ENCODE assay signal across 30 cellular contexts in the genomic region with DNA sequence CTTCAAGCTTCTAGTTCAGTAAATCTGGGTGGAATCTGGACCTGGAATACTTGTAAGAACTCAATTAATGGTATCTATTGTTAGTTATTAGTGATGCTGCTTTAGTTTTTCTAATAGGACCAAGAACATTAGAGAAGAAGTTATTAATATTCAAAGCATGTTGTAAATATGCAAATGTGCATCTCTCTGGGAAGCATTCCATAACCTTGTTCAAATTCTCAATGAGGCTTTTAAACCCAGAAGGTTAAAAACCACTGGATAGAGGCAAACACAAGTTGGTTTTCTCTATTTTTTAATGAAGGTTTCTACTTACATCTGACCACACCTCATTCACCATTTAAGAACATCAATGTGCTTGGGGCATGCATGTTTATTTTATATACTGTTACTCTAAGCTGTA.
"Had no signal": no experiment of that assay in that cellular context is flagged by ENCODE, and none has a peak within 500 bp of the region (broad histone marks: within the 10 kb centered on the region; RNA-seq: fewer than 3 reads in every experiment).

No MANE protein-coding gene starts in this region.

- DNase-seq: activated B cell treated with CpG ODN at 0.5 μM for 24 hours; activated CD4-positive, alpha-beta memory T cell treated with anti-CD3 and anti-CD28 coated beads for 36 hours; activated CD4-positive, alpha-beta T cell treated with anti-CD3 and anti-CD28 coated beads for 4 hours; activated CD4-positive, alpha-beta T cell treated with anti-CD3 and anti-CD28 coated beads, Interleukin-2, amount 10 ng/mL, durations not matched to agents 24 days and 14 days; activated CD4-positive, alpha-beta T cell treated with anti-CD3 and anti-CD28 coated beads, Interleukin-2, amount 50 U/mL, for 1 hour; activated CD4-positive, alpha-beta T cell treated with anti-CD3 and anti-CD28 coated beads, Interleukin-2, amount 50 U/mL, for 4 hours; activated CD4-positive, CD25-positive, alpha-beta regulatory T cell treated with anti-CD3 and anti-CD28 coated beads, Interleukin-2, amount 50 U/mL, for 72 hours; activated CD8-positive, alpha-beta memory T cell treated with anti-CD3 and anti-CD28 coated beads, Interleukin-2, amount 50 U/mL, for 4 hours; activated CD8-positive, alpha-beta T cell treated with anti-CD3 and anti-CD28 coated beads for 36 hours; activated effector memory CD4-positive, alpha-beta T cell treated with anti-CD3 and anti-CD28 coated beads, Interleukin-2, amount 50 U/mL, for 16 hours; activated gamma-delta T cell treated with Interleukin-2 at 50 U/mL for 16 hours; activated naive CD4-positive, alpha-beta T cell; activated naive CD4-positive, alpha-beta T cell treated with anti-CD3 and anti-CD28 coated beads for 36 hours; activated naive CD4-positive, alpha-beta T cell treated with anti-CD3 and anti-CD28 coated beads, Interleukin-2, amount 50 U/mL, for 16 hours; activated naive CD8-positive, alpha-beta T cell treated with anti-CD3 and anti-CD28 coated beads for 36 hours; activated T-cell treated with anti-CD3 and anti-CD28 coated beads for 4 hours; activated T-cell treated with anti-CD3 and anti-CD28 coated beads, Interleukin-2, amount 50 U/mL, for 1 hour; activated T-cell treated with anti-CD3 and anti-CD28 coated beads, Interleukin-2, amount 50 U/mL, for 4 hours; activated T-cell treated with anti-CD3 and anti-CD28 coated beads, Interleukin-2, amount 50 U/mL, for 72 hours; adrenal gland; amniotic stem cell; aorta; body of pancreas; brain microvascular endothelial cell; central memory CD4-positive, alpha-beta T cell; T-helper 1 cell; T-helper 2 cell; T-helper 9 cell had no signal

- ATAC-seq: activated CD8-positive, alpha-beta T cell treated with anti-CD3 and anti-CD28 coated beads for 36 hours; activated naive CD4-positive, alpha-beta T cell treated with anti-CD3 and anti-CD28 coated beads, Interleukin-2, amount 50 U/mL, for 72 hours; activated T-cell treated with anti-CD3 and anti-CD28 coated beads, Interleukin-2, amount 50 U/mL, for 4 hours; activated T-cell treated with anti-CD3 and anti-CD28 coated beads, Interleukin-2, amount 50 U/mL, for 72 hours; activated T-helper 17 cell treated with anti-CD3 and anti-CD28 coated beads, Interleukin-2, amount 50 U/mL, for 72 hours; body of pancreas had no signal
